ENCODE assay signal across 1 cellular context in genomic region chr9:98056403-98057094, GRCh38.
TF ChIP-seq lines count a peak whose summit lies in the region.

NANS (plus strand) TSS chr9:98056732; CDS start chr9:98056809, 77 bp downstream.

TF ChIP-seq in K562, 482 proteins besides CTCF, POLR2A, EP300 and RAD21 (continued from another document and continues in another):
- peak; percentile 66 to 73 for TF ChIP-seq E2F6 (IDR thresholded peaks at IDR 0.05; ENCODE audit: borderline replicate concordance in 1 of 2, extremely low read depth in 1 of 2, insufficient read depth in 1 of 2, insufficient read length in 1 of 2, low read depth in 1 of 2, low read length in 1 of 2, poor library complexity in 1 of 2, severe bottlenecking in 1 of 2)
- no peak for TF ChIP-seq NFE2L1 (tag; IDR thresholded peaks at IDR 0.05; ENCODE audit: borderline replicate concordance, low read depth)
- TF ChIP-seq MBD1 (CRISPR knock-in tag; IDR thresholded peaks at IDR 0.05): no peak
- TF ChIP-seq KDM2B (CRISPR knock-in tag; IDR thresholded peaks at IDR 0.05): peak; percentile 74; the same call in 1 of the 2 replicates
- TF ChIP-seq NR3C1 (CRISPR knock-in tag; IDR thresholded peaks at IDR 0.05): peak; percentile 81
- TF ChIP-seq TBP (optimal IDR thresholded peaks at IDR 0.05; ENCODE audit: low read depth, low read length): peak; percentile 93
- peak; percentile 96 for TF ChIP-seq RBFOX2 (IDR thresholded peaks at IDR 0.05; ENCODE audit: low read depth, low read length)
- peak; percentile 19 for TF ChIP-seq NFYB (IDR thresholded peaks at IDR 0.05; ENCODE audit: extremely low read depth, insufficient read length)
- peak; percentile 70 for TF ChIP-seq CCNT2 (IDR thresholded peaks at IDR 0.05; ENCODE audit: borderline replicate concordance, extremely low read depth, insufficient read length, low read depth, low read length)
- TF ChIP-seq ZNF655 (CRISPR knock-in tag; IDR thresholded peaks at IDR 0.05): no peak
- no peak for TF ChIP-seq ETV6 (IDR thresholded peaks at IDR 0.05; ENCODE audit: borderline replicate concordance in 1 of 2, low read depth in 2 of 2, low read length in 1 of 2)
- TF ChIP-seq ETV6 (CRISPR knock-in tag; IDR thresholded peaks at IDR 0.05; ENCODE audit: borderline replicate concordance): no peak
- TF ChIP-seq ARID4B (CRISPR knock-in tag; IDR thresholded peaks at IDR 0.05): peak; percentile 24; the same call in 1 of the 2 replicates
- TF ChIP-seq E2F1 (CRISPR knock-in tag; IDR thresholded peaks at IDR 0.05): peak; percentile 51; the same call in 1 of the 2 replicates
- TF ChIP-seq FOXA3 (CRISPR knock-in tag; conservative IDR thresholded peaks at IDR 0.05 in 1 of 2, IDR thresholded peaks at IDR 0.05 in 1 of 2): no peak
- TF ChIP-seq MTA3 (IDR thresholded peaks at IDR 0.05; ENCODE audit: borderline replicate concordance): peak; percentile 9; the same call in 1 of the 2 replicates
- TF ChIP-seq NEUROD1 (IDR thresholded peaks at IDR 0.05; ENCODE audit: borderline replicate concordance, low read depth, low read length, partially characterized antibody): peak; percentile 10
- TF ChIP-seq HDAC1 (IDR thresholded peaks at IDR 0.05): peak in 1 of 2 experiments; percentile 28; a peak in 2 of 4 replicates
- peak; percentile 42 for TF ChIP-seq HNRNPLL (IDR thresholded peaks at IDR 0.05; ENCODE audit: low read depth, low read length, poor library complexity, severe bottlenecking)
- no peak for TF ChIP-seq ZBTB33 (CRISPR knock-in tag; IDR thresholded peaks at IDR 0.05)
- TF ChIP-seq TAF1 (IDR thresholded peaks at IDR 0.05; ENCODE audit: control insufficient read depth, extremely low read depth, insufficient read depth, low read length, severe bottlenecking): peak; percentile 97
- TF ChIP-seq MNT (conservative IDR thresholded peaks at IDR 0.05): peak; percentile 56 to 84; a peak in 3 of 4 replicates
- TF ChIP-seq E4F1 (CRISPR knock-in tag; IDR thresholded peaks at IDR 0.05; ENCODE audit: borderline replicate concordance): no peak
- TF ChIP-seq SUPT5H (IDR thresholded peaks at IDR 0.05): peak; percentile 95
- TF ChIP-seq EP400 (IDR thresholded peaks at IDR 0.05): peak; percentile 89; the same call in 1 of the 2 replicates
- peak; percentile 62; the same call in 1 of the 2 replicates for TF ChIP-seq GABPB1 (CRISPR knock-in tag; IDR thresholded peaks at IDR 0.05)
- no peak; the same call in 1 of the 2 replicates for TF ChIP-seq IRF1 (CRISPR knock-in tag; IDR thresholded peaks at IDR 0.05; ENCODE audit: borderline replicate concordance)
- no peak for TF ChIP-seq GTF2A2 (tag; IDR thresholded peaks at IDR 0.05)
- peak in 1 of 2 experiments; percentile 64; a peak in 2 of 4 replicates for TF ChIP-seq ZNF639 (CRISPR knock-in tag; conservative IDR thresholded peaks at IDR 0.05 in 1 of 2, IDR thresholded peaks at IDR 0.05 in 1 of 2)
- peak; percentile 60; the same call in 1 of the 2 replicates for TF ChIP-seq CGGBP1 (CRISPR knock-in tag; IDR thresholded peaks at IDR 0.05)
- peak; percentile 30 for TF ChIP-seq PCBP1 (IDR thresholded peaks at IDR 0.05; ENCODE audit: low read depth, low read length, poor library complexity, severe bottlenecking)
- no peak for TF ChIP-seq CC2D1A (IDR thresholded peaks at IDR 0.05)
- 0 out of 2 replicates have a peak, but pooled peaks have one; percentile 31 for TF ChIP-seq RBM14 (IDR thresholded peaks at IDR 0.05; ENCODE audit: borderline replicate concordance, insufficient read depth, low read depth, low read length)
- TF ChIP-seq E2F5 (CRISPR knock-in tag; IDR thresholded peaks at IDR 0.05): 0 out of 2 replicates have a peak, but pooled peaks have one; percentile 45
- no peak for TF ChIP-seq ZNF232 (CRISPR knock-in tag; IDR thresholded peaks at IDR 0.05)
